ENCODE assay signal across 21 cellular contexts in the genomic region with DNA sequence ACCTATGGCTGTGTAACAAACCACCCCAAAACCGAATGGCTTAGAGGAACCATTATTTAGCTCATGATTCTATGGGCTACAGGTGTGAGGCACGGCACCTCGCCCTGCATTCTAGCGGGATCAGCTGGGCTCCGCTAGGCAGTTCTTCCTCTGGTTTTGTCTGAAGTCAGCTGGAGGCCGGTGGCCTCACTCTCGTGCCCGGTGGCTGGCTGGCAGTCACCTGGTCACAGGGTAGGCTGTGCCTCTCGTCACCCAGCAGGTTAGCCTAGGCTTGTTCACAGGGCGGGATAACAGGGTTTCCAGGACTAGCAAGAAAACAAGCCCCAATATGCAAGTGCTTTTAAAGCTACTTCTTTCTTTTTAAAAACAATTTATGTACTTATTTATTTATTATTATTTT. TPM values are rescaled to one million over a fixed set of nuclear protein-coding genes. Genes with fewer than 3 reads are reported as not detected.
A peak's percentile ranks its signal among the peaks of the same experiment; 100 is the strongest.
DNase-seq lines count a peak whose midpoint lies in the region; ATAC-seq and TF ChIP-seq lines count a peak whose summit lies in the region.
"Had no signal": no experiment of that assay in that cellular context is flagged by ENCODE, and none has a peak within 500 bp of the region (broad histone marks: within the 10 kb centered on the region; RNA-seq: fewer than 3 reads in every experiment).

No MANE protein-coding gene starts in this region.

- H3K27ac Mint-ChIP-seq in chondrocyte (ENCODE audit: unreplicated experiment): no peak overlapping the region
- H3K27ac Mint-ChIP-seq: CD4-positive, alpha-beta memory T cell; CD4-positive, CD25-positive, alpha-beta regulatory T cell; CD8-positive, alpha-beta memory T cell had no signal

- no peaks in the 10 kb centered on the region for H3K27me3 ChIP-seq in H7 (ENCODE audit: control insufficient read depth, insufficient read depth, low read length)
- no peaks in the 10 kb centered on the region for H3K27me3 ChIP-seq in mesendoderm (ENCODE audit: insufficient read depth, low read length, poor library complexity)
- H3K27me3 ChIP-seq: BE2C, BLaER1 had no signal

- H3K36me3 Mint-ChIP-seq in chondrocyte (ENCODE audit: low read depth): no peaks in the 10 kb centered on the region
- H3K36me3 Mint-ChIP-seq: CD4-positive, alpha-beta memory T cell; CD4-positive, CD25-positive, alpha-beta regulatory T cell had no signal

- H3K4me1 Mint-ChIP-seq in chondrocyte (ENCODE audit: low read depth): no peaks in the 10 kb centered on the region
- H3K4me1 Mint-ChIP-seq: CD8-positive, alpha-beta memory T cell had no signal

- no peak overlapping the region for H3K4me3 Mint-ChIP-seq in chondrocyte (ENCODE audit: unreplicated experiment)
- H3K4me3 Mint-ChIP-seq: CD4-positive, alpha-beta memory T cell; CD4-positive, CD25-positive, alpha-beta regulatory T cell; CD8-positive, alpha-beta memory T cell had no signal

- H2BK120ac ChIP-seq in mesendoderm (ENCODE audit: low read depth, low read length): no peak overlapping the region

- no peak overlapping the region for H3K4ac ChIP-seq in mesendoderm (ENCODE audit: low read depth, low read length)

- TF ChIP-seq CTCF in chondrocyte (IDR thresholded peaks at IDR 0.05): no peak

- WGBS in mesendoderm (ENCODE audit: extremely low coverage, insufficient coverage, low lambda C conversion rate): no CpG with 5 or more reads among the region's 10 CpGs

- no peak overlapping the region for H3K4me3 ChIP-seq in H7 (ENCODE audit: insufficient read depth, low read depth, low read length)
- no peak overlapping the region for H3K4me3 ChIP-seq in mesendoderm (ENCODE audit: low read length)
- H3K4me3 ChIP-seq: BLaER1 had no signal

- no peak overlapping the region for H3K9ac ChIP-seq in mesendoderm (ENCODE audit: low read length)
- H3K9ac ChIP-seq: BLaER1 had no signal

- H3K27me3 Mint-ChIP-seq in chondrocyte (ENCODE audit: low read depth): peaks cover 4% of the 10 kb centered on the region
- H3K27me3 Mint-ChIP-seq: CD4-positive, CD25-positive, alpha-beta regulatory T cell had no signal

- H3K36me3 ChIP-seq in H7 (replicated peaks; ENCODE audit: control insufficient read depth, insufficient read depth, low read length) (no peaks in the 10 kb centered on the region), mesendoderm (ENCODE audit: control insufficient read depth, insufficient read depth, low read length) (no peaks in the 10 kb centered on the region)
- H3K36me3 ChIP-seq: BE2C, BLaER1 had no signal

- H2BK15ac ChIP-seq in mesendoderm (replicated peaks; ENCODE audit: low read depth): no peak overlapping the region

- H2AK5ac ChIP-seq in mesendoderm (ENCODE audit: low read length): no peak overlapping the region

- no peak overlapping the region for H3K56ac ChIP-seq in mesendoderm (ENCODE audit: low read length)

- no peaks in the 10 kb centered on the region for H3K79me2 ChIP-seq in mesendoderm (ENCODE audit: control insufficient read depth, insufficient read depth, low read length)

- ATAC-seq in esophagus mucosa: peak; percentile 86
- no peak for ATAC-seq in HG03025 (IDR thresholded peaks at IDR 0.05; ENCODE audit: low FRiP score, unreplicated experiment)

- no peak overlapping the region for H4K5ac ChIP-seq in mesendoderm (ENCODE audit: low read length)

- no peaks in the 10 kb centered on the region for H3K79me1 ChIP-seq in mesendoderm (ENCODE audit: low read length)

- peak; percentile 30 for DNase-seq in H7
- DNase-seq in chondrocyte (ENCODE audit: low spot score): peak; percentile 62
- peak; percentile 66 for DNase-seq in posterior vena cava (ENCODE audit: low spot score)
- no peak for DNase-seq in mesendoderm
- no peak for DNase-seq in ureter (ENCODE audit: low spot score)
- DNase-seq: 8988T; ACHN; BE2C; C1 segment of cervical spinal cord; CD4-positive, alpha-beta memory T cell; CD4-positive, CD25-positive, alpha-beta regulatory T cell; COR-L47; DMS 273 treated with DMSO at 0.1 percent for 48 hours; DMS153; DMS53; DMS79 treated with DMSO at 0.1 percent for 48 hours; GF-D8 had no signal

- no peaks in the 10 kb centered on the region for H3K9me3 Mint-ChIP-seq in chondrocyte (ENCODE audit: low read depth)
- H3K9me3 Mint-ChIP-seq: CD8-positive, alpha-beta memory T cell had no signal

- H3K27ac ChIP-seq in mesendoderm (ENCODE audit: low read depth, low read length): no peak overlapping the region
- H3K27ac ChIP-seq: BLaER1 had no signal

- H3K23ac ChIP-seq in mesendoderm (ENCODE audit: low read length): no peak overlapping the region

- H2BK5ac ChIP-seq in mesendoderm (ENCODE audit: low read length): no peak overlapping the region

- no peak overlapping the region for H3K4me2 ChIP-seq in mesendoderm (ENCODE audit: low read length)
- H3K4me2 ChIP-seq: BLaER1 had no signal

- intact Hi-C loops in posterior vena cava (cut with DNase I): no loop called here

- H3K4me1 ChIP-seq in mesendoderm (ENCODE audit: control insufficient read depth, low read depth, low read length): no peaks in the 10 kb centered on the region
- H3K4me1 ChIP-seq: BE2C, BLaER1 had no signal

- no peak overlapping the region for H3K18ac ChIP-seq in mesendoderm (ENCODE audit: low read length)

- H4K8ac ChIP-seq in mesendoderm (ENCODE audit: low read depth, low read length): no peak overlapping the region

RNA-seq across cellular contexts. Expression of gene AGPAT3, which starts 16.3 kb away (rescaled TPM):
- 9.2 and 11.4 TPM in 2 replicates for total RNA-seq in H7 (2014; rRNA removed; shearing (Covaris generic))
- total RNA-seq in chondrocyte (43.5 to 48.1 TPM (median 45.4 TPM) in 3 replicates), esophagus mucosa (49.1 TPM), posterior vena cava (10 to 100 TPM; 35.3 to 43.2 TPM), ureter (84.7 TPM)
- polyA plus RNA-seq in mesendoderm (2013, experiment 1 of 2): 11.7 TPM
- 11.5 TPM for polyA plus RNA-seq in mesendoderm (2013, experiment 2 of 2)

RNA-seq across cellular contexts. Expression of gene RRP1, which starts 59.4 kb away (rescaled TPM):
- total RNA-seq in H7 (2014; rRNA removed; shearing (Covaris generic)): 43.5 and 45.7 TPM in 2 replicates
- total RNA-seq in chondrocyte (18.4 to 19.6 TPM (median 19.2 TPM) in 3 replicates), esophagus mucosa (30.8 TPM), posterior vena cava (10 to 100 TPM; 10.7 to 14.3 TPM), ureter (32.0 TPM)
- 44.4 TPM for polyA plus RNA-seq in mesendoderm (2013, experiment 1 of 2)
- polyA plus RNA-seq in mesendoderm (2013, experiment 2 of 2): 46.8 TPM

Comparison
In these comparisons a context has a peak if more than half of its experiments do, and no peak if none do; other contexts are left out.
1. DNase-seq: peak in H7 (single experiment), chondrocyte (single experiment) and posterior vena cava (single experiment); none in mesendoderm (single experiment) and ureter (single experiment).